In the genomic region with DNA sequence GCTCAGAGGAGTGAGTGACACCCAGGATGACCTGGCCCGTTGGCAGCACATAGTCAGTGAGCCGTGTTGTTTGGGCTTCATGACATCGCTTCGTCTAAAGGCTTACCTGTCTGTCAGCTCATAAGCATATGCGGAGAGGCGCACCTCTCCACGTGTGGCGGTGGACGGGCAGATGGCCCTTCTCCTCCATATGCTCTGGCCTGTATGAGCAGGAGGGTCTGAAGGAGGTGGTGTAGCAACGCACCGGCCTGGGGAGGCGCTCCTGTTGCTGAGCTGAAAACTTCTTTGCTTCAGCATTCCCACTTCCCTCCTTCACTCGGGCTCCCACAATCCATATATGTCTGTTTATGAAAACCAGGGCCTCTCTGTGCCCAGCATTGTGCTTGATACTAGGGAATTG, we compare ENCODE assay signal across 22 cellular contexts.
"Had no signal": no experiment of that assay in that cellular context is flagged by ENCODE, and none has a peak within 500 bp of the region (broad histone marks: within the 10 kb centered on the region; RNA-seq: fewer than 3 reads in every experiment).

No MANE protein-coding gene starts in this region.

- H3K9me3 ChIP-seq: left lung, pancreas, right lobe of liver, transverse colon, uterus had no signal

- H3K4me1 ChIP-seq: left lung, pancreas, uterus had no signal

- H3K4me3 Mint-ChIP-seq: activated T-helper 17 cell treated with anti-CD3 and anti-CD28 coated beads, Interleukin-2, amount 50 U/mL, for 72 hours; central memory CD8-positive, alpha-beta T cell; immature natural killer cell; natural killer cell treated with Interleukin-12 subunit alpha and Interleukin-12 subunit beta and Interleukin-15 and Interleukin-18, amount 100 ng/mL, for 72 hours; stimulated activated naive B cell treated with anti-CD40 and anti-IgM and Interleukin-4, amounts not matched to agents 10 μg/mL and 1 μg/mL and 100 μg/mL, for 72 hours; T-cell; T-helper 2 cell treated with Interferon-gamma antibody and Interleukin-4, amounts not matched to agents 5 μg/mL and 100 μg/mL, for 36 hours had no signal

- H3K27ac Mint-ChIP-seq: activated naive CD4-positive, alpha-beta T cell treated with anti-CD3 and anti-CD28 coated beads, Interleukin-2, amount 50 U/mL, for 72 hours; activated T-helper 17 cell treated with anti-CD3 and anti-CD28 coated beads, Interleukin-2, amount 50 U/mL, for 72 hours; immature natural killer cell; natural killer cell treated with Interleukin-12 subunit alpha and Interleukin-12 subunit beta and Interleukin-15 and Interleukin-18, amount 100 ng/mL, for 72 hours; stimulated activated naive B cell treated with anti-CD40 and anti-IgM and Interleukin-4, amounts not matched to agents 10 μg/mL and 1 μg/mL and 100 μg/mL, for 72 hours; T-cell; T-helper 2 cell treated with Interferon-gamma antibody and Interleukin-4, amounts not matched to agents 5 μg/mL and 100 μg/mL, for 36 hours had no signal

- H3K4me1 Mint-ChIP-seq: activated T-helper 17 cell treated with anti-CD3 and anti-CD28 coated beads, Interleukin-2, amount 50 U/mL, for 72 hours; central memory CD8-positive, alpha-beta T cell; immature natural killer cell; stimulated activated naive B cell treated with anti-CD40 and anti-IgM and Interleukin-4, amounts not matched to agents 10 μg/mL and 1 μg/mL and 100 μg/mL, for 72 hours; T-cell had no signal

- H3K36me3 ChIP-seq: brain microvascular endothelial cell, left lung, pancreas, right lobe of liver, transverse colon, uterus had no signal

- H3K4me3 ChIP-seq: hepatocyte, left lung, pancreas, right lobe of liver, transverse colon, uterus had no signal

- H3K27me3 ChIP-seq: brain microvascular endothelial cell, hepatocyte, left lung, pancreas, right lobe of liver, transverse colon, uterus had no signal

- ATAC-seq: activated naive CD4-positive, alpha-beta T cell treated with anti-CD3 and anti-CD28 coated beads, Interleukin-2, amount 50 U/mL, for 72 hours; activated T-helper 17 cell treated with anti-CD3 and anti-CD28 coated beads, Interleukin-2, amount 50 U/mL, for 72 hours; left lung; natural killer cell treated with Interleukin-12 subunit alpha and Interleukin-12 subunit beta and Interleukin-15 and Interleukin-18, amount 100 ng/mL, for 72 hours; pancreas; stimulated activated naive B cell treated with anti-CD40 and anti-IgM and Interleukin-4, amounts not matched to agents 10 μg/mL and 1 μg/mL and 100 μg/mL, for 72 hours; T-cell had no signal

- H3K9me3 Mint-ChIP-seq: activated naive CD4-positive, alpha-beta T cell treated with anti-CD3 and anti-CD28 coated beads, Interleukin-2, amount 50 U/mL, for 72 hours; activated T-helper 17 cell treated with anti-CD3 and anti-CD28 coated beads, Interleukin-2, amount 50 U/mL, for 72 hours; central memory CD8-positive, alpha-beta T cell; natural killer cell treated with Interleukin-12 subunit alpha and Interleukin-12 subunit beta and Interleukin-15 and Interleukin-18, amount 100 ng/mL, for 72 hours; stimulated activated naive B cell treated with anti-CD40 and anti-IgM and Interleukin-4, amounts not matched to agents 10 μg/mL and 1 μg/mL and 100 μg/mL, for 72 hours; T-cell; T-helper 2 cell treated with Interferon-gamma antibody and Interleukin-4, amounts not matched to agents 5 μg/mL and 100 μg/mL, for 36 hours had no signal

- DNase-seq: activated T-cell treated with anti-CD3 and anti-CD28 coated beads, Interleukin-2, amount 50 U/mL, for 1 hour; aorta; brain microvascular endothelial cell; cortex of kidney; immature natural killer cell; midbrain; pancreas; small intestine; stimulated activated CD4-positive, alpha-beta T cell treated with anti-CD3 and anti-CD28 coated beads, Interleukin-15, amount 100 ng/mL, for 24 hours; stimulated activated CD8-positive, alpha-beta memory T cell treated with anti-CD3 and anti-CD28 coated beads, Interleukin-4, amount 100 ng/mL, for 48 hours; stimulated activated naive B cell treated with anti-CD40 and anti-IgM and Interleukin-4, amounts not matched to agents 10 μg/mL and 1 μg/mL and 100 μg/mL, for 72 hours; T-cell; transverse colon; uterus had no signal

- H3K36me3 Mint-ChIP-seq: activated naive CD4-positive, alpha-beta T cell treated with anti-CD3 and anti-CD28 coated beads, Interleukin-2, amount 50 U/mL, for 72 hours; immature natural killer cell; natural killer cell treated with Interleukin-12 subunit alpha and Interleukin-12 subunit beta and Interleukin-15 and Interleukin-18, amount 100 ng/mL, for 72 hours; stimulated activated naive B cell treated with anti-CD40 and anti-IgM and Interleukin-4, amounts not matched to agents 10 μg/mL and 1 μg/mL and 100 μg/mL, for 72 hours; T-cell had no signal

- H3K27ac ChIP-seq: brain microvascular endothelial cell, hepatocyte, left lung, pancreas, transverse colon, uterus had no signal
